8 cellular contexts compared by ENCODE assay signal in genomic region chr13:109787135-109787954, GRCh38. TPM values are rescaled to one million over a fixed set of nuclear protein-coding genes. Genes with fewer than 3 reads are reported as not detected.
DNase-seq lines count a peak whose midpoint lies in the region; ATAC-seq and TF ChIP-seq lines count a peak whose summit lies in the region.

No MANE protein-coding gene starts in this region.

- peak overlapping the region; percentile 74 to 97 (median 90) for H3K27ac ChIP-seq in heart left ventricle

- H3K4me3 Mint-ChIP-seq in activated naive CD8-positive, alpha-beta T cell treated with anti-CD3 and anti-CD28 coated beads for 36 hours = peak overlapping the region; percentile 82

- ATAC-seq in HG03280 (IDR thresholded peaks at IDR 0.05; ENCODE audit: unreplicated experiment) (peak; percentile 6), heart left ventricle (peak in 2 of 4 donors; percentile 8 to 24)

- peaks cover 6% of the 10 kb centered on the region for H3K27me3 ChIP-seq in NT2/D1 (ENCODE audit: insufficient read depth, insufficient read length)
- H3K27me3 ChIP-seq in heart left ventricle = peaks cover 0 to 7% (median 0%) of the 10 kb centered on the region in 9 donors

- H3K4me3 ChIP-seq in NT2/D1 (ENCODE audit: insufficient read length, low read depth) = peak overlapping the region; percentile 61
- peak overlapping the region; percentile 59 to 95 (median 80) for H3K4me3 ChIP-seq in heart left ventricle

- WGBS in heart left ventricle, 4 donors = 1% methylated on average over 25 to 86 of the region's 86 CpGs

- peak; percentile 72 for DNase-seq in activated effector memory CD4-positive, alpha-beta T cell treated with anti-CD3 and anti-CD28 coated beads, Interleukin-2, amount 50 U/mL, for 16 hours
- DNase-seq in activated effector memory CD4-positive, alpha-beta T cell treated with Interleukin-2 at 50 U/mL for 16 hours = no peak
- peak; percentile 40 for DNase-seq in NT2/D1 (ENCODE audit: low read depth, low spot score)
- DNase-seq in activated naive CD8-positive, alpha-beta T cell treated with anti-CD3 and anti-CD28 coated beads for 36 hours = peak; percentile 32
- peak in 2 of 5 donors; percentile 43 to 55 for DNase-seq in heart left ventricle
- DNase-seq in pons (ENCODE audit: low spot score) = peak; percentile 29
- DNase-seq in AG08395 (ENCODE audit: low spot score) = no peak

- H3K4me1 Mint-ChIP-seq in activated naive CD8-positive, alpha-beta T cell treated with anti-CD3 and anti-CD28 coated beads for 36 hours = peaks cover 19% of the 10 kb centered on the region

- H3K9ac ChIP-seq in NT2/D1 (ENCODE audit: insufficient read length, low read depth) = peak overlapping the region; percentile 81

- peaks cover 2% of the 10 kb centered on the region for H3K36me3 Mint-ChIP-seq in activated naive CD8-positive, alpha-beta T cell treated with anti-CD3 and anti-CD28 coated beads for 36 hours

- TF ChIP-seq CTCF in heart left ventricle (IDR thresholded peaks at IDR 0.05) = peak in 1 of 12 donors; percentile 16

- intact Hi-C loops in heart left ventricle (cut with DNase I) = loop anchor here (2.0 to 10.0 kb wide), 14 partner anchors 80 to 825 kb away; no protein-coding TSS in a partner anchor

- H3K27me3 Mint-ChIP-seq in activated naive CD8-positive, alpha-beta T cell treated with anti-CD3 and anti-CD28 coated beads for 36 hours = peaks cover 19% of the 10 kb centered on the region

- H3K9me3 ChIP-seq in NT2/D1 (ENCODE audit: insufficient read depth, low read length) = no peaks in the 10 kb centered on the region
- no peaks in the 10 kb centered on the region for H3K9me3 ChIP-seq in heart left ventricle

- H3K4me1 ChIP-seq in NT2/D1 (ENCODE audit: insufficient read depth, insufficient read length) (peaks cover 3% of the 10 kb centered on the region), heart left ventricle (peaks cover 0 to 44% (median 19%) of the 10 kb centered on the region in 12 donors)

- H3K36me3 ChIP-seq in NT2/D1 (ENCODE audit: insufficient read depth, insufficient read length, low read length) = peaks cover 20% of the 10 kb centered on the region
- H3K36me3 ChIP-seq in heart left ventricle = peaks cover 0 to 20% (median 16%) of the 10 kb centered on the region in 9 donors

- no peaks in the 10 kb centered on the region for H3K9me3 Mint-ChIP-seq in activated naive CD8-positive, alpha-beta T cell treated with anti-CD3 and anti-CD28 coated beads for 36 hours

- peak overlapping the region; percentile 73 for H3K27ac Mint-ChIP-seq in activated naive CD8-positive, alpha-beta T cell treated with anti-CD3 and anti-CD28 coated beads for 36 hours

- TF ChIP-seq POLR2A in heart left ventricle (IDR thresholded peaks at IDR 0.05) = peak in 1 of 2 donors; percentile 42

RNA-seq across cellular contexts. Expression of gene IRS2, which starts 1.0 kb away (rescaled TPM):
- total RNA-seq in activated naive CD8-positive, alpha-beta T cell treated with anti-CD3 and anti-CD28 coated beads for 36 hours = 1 to 10 TPM; 1.8 to 1.9 TPM
- 10 to 100 TPM in 7 of 9 donors, 1 to 10 TPM in 2; 6.5 to 54.9 (median 14.4) TPM for total RNA-seq in heart left ventricle
- polyA plus RNA-seq in heart left ventricle = 10 to 100 TPM in 1 of 2 donors, 1 to 10 TPM in 1; 3.4 to 42.9 TPM

Comparison
In these comparisons a context has a peak if more than half of its experiments do, and no peak if none do; other contexts are left out.
1. DNase-seq: peak in activated effector memory CD4-positive, alpha-beta T cell treated with anti-CD3 and anti-CD28 coated beads, Interleukin-2, amount 50 U/mL, for 16 hours (single experiment), NT2/D1 (single experiment), activated naive CD8-positive, alpha-beta T cell treated with anti-CD3 and anti-CD28 coated beads for 36 hours (single experiment) and pons (single experiment); none in activated effector memory CD4-positive, alpha-beta T cell treated with Interleukin-2 at 50 U/mL for 16 hours (single experiment) and AG08395 (single experiment).